ENCODE assay signal across 2 cellular contexts in the genomic region with DNA sequence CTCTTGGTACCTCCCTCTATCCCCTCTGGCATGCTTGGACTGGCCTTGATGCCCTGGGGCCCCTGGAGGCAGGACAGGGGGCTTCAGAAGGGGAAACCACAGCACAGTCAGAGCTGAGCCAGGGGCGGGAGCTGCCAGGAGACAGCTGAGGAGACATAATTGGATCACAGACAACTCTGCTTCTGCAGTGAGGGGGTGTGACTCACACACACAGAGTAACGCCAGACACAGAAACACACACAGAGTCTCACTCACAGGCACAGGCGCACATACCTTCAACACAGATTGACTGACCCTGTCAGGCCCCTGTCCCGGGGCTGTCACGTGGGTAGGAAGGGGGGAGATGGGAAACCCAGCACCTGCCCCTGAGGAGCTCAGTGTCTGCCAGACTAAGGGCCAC.
TF ChIP-seq lines count a peak whose summit lies in the region.

No MANE protein-coding gene starts in this region.

TF ChIP-seq in IMR-90, 13 proteins besides CTCF, POLR2A, EP300 and RAD21:
- TF ChIP-seq RCOR1 (IDR thresholded peaks at IDR 0.05; ENCODE audit: insufficient replicate concordance, low read length) (no peak), MAFK (IDR thresholded peaks at IDR 0.05; ENCODE audit: low read depth, low read length) (peak; percentile 40; the same call in 1 of the 2 replicates), FOS (IDR thresholded peaks at IDR 0.05; ENCODE audit: low read depth, low read length) (peak; percentile 83), MXI1 (IDR thresholded peaks at IDR 0.05; ENCODE audit: borderline replicate concordance, low read depth, low read length) (no peak), RFX5 (IDR thresholded peaks at IDR 0.05; ENCODE audit: low read depth, low read length) (no peak), SMC3 (IDR thresholded peaks at IDR 0.05; ENCODE audit: low read depth, low read length) (no peak), MAZ (IDR thresholded peaks at IDR 0.05; ENCODE audit: borderline replicate concordance, low read depth, low read length) (0 out of 2 replicates have a peak, but pooled peaks have one; percentile 8), BHLHE40 (IDR thresholded peaks at IDR 0.05; ENCODE audit: low read depth, low read length) (peak; percentile 59)
- TF ChIP-seq, protein P1, sequence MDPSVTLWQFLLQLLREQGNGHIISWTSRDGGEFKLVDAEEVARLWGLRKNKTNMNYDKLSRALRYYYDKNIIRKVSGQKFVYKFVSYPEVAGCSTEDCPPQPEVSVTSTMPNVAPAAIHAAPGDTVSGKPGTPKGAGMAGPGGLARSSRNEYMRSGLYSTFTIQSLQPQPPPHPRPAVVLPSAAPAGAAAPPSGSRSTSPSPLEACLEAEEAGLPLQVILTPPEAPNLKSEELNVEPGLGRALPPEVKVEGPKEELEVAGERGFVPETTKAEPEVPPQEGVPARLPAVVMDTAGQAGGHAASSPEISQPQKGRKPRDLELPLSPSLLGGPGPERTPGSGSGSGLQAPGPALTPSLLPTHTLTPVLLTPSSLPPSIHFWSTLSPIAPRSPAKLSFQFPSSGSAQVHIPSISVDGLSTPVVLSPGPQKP (IDR thresholded peaks at IDR 0.05; ENCODE audit: borderline replicate concordance, low read depth, low read length), result no peak
- TF ChIP-seq, protein P2, sequence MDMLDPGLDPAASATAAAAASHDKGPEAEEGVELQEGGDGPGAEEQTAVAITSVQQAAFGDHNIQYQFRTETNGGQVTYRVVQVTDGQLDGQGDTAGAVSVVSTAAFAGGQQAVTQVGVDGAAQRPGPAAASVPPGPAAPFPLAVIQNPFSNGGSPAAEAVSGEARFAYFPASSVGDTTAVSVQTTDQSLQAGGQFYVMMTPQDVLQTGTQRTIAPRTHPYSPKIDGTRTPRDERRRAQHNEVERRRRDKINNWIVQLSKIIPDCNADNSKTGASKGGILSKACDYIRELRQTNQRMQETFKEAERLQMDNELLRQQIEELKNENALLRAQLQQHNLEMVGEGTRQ (IDR thresholded peaks at IDR 0.05; ENCODE audit: low read depth, low read length), result peak; percentile 89
TF ChIP-seq in IMR-90: peak in this region for 5.

TF ChIP-seq in HepG2, 621 proteins besides CTCF, POLR2A, EP300 and RAD21:
- peak; percentile 34 for TF ChIP-seq AGO2 (optimal IDR thresholded peaks at IDR 0.05; ENCODE audit: low read depth, low read length)
- TF ChIP-seq, protein P3, sequence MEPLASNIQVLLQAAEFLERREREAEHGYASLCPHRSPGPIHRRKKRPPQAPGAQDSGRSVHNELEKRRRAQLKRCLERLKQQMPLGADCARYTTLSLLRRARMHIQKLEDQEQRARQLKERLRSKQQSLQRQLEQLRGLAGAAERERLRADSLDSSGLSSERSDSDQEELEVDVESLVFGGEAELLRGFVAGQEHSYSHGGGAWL (CRISPR knock-in tag; IDR thresholded peaks at IDR 0.05), result no peak
